ENCODE assay signal across 31 cellular contexts in genomic region chr20:33434434-33434833, GRCh38. TPM values are rescaled to one million over a fixed set of nuclear protein-coding genes. Genes with fewer than 3 reads are reported as not detected.
A peak's percentile ranks its signal among the peaks of the same experiment; 100 is the strongest.
DNase-seq lines count a peak whose midpoint lies in the region; ATAC-seq and TF ChIP-seq lines count a peak whose summit lies in the region.
"Had no signal": no experiment of that assay in that cellular context is flagged by ENCODE, and none has a peak within 500 bp of the region (broad histone marks: within the 10 kb centered on the region; RNA-seq: fewer than 3 reads in every experiment).

No MANE protein-coding gene starts in this region.

- ATAC-seq in Right ventricle myocardium superior (ENCODE audit: poor library complexity) = no peak
- ATAC-seq in CD8-positive, alpha-beta T cell = no peak
- ATAC-seq: activated CD8-positive, alpha-beta T cell treated with anti-CD3 and anti-CD28 coated beads for 36 hours; body of pancreas; effector memory CD8-positive, alpha-beta T cell; gastroesophageal sphincter; GM23338 had no signal

- intact Hi-C loops in Right ventricle myocardium superior (cut with DNase I) (no loop called here), dorsolateral prefrontal cortex (cut with DNase I) (no loop called here), tibial artery (cut with DNase I; ENCODE audit: low total_unique reads) (no loop called here), spleen (cut with DNase I; ENCODE audit: low total_unique reads) (no loop called here)
- intact Hi-C loops in CD8-positive, alpha-beta T cell (cut with DNase I, micrococcal nuclease) = no loop called here

- peaks cover 10% of the 10 kb centered on the region for H3K4me1 Mint-ChIP-seq in neural crest cell
- no peaks in the 10 kb centered on the region for H3K4me1 Mint-ChIP-seq in CD8-positive, alpha-beta T cell (ENCODE audit: low read depth)
- H3K4me1 Mint-ChIP-seq: GM23338, immature natural killer cell, naive B cell had no signal

- CTCF ChIA-PET in CD8-positive, alpha-beta T cell (lab: Charles Lee) = interaction anchor here (0.7 kb wide), 1 partner anchor 19 kb away, joined by 3 read pairs; no protein-coding TSS in a partner anchor

- peak overlapping the region; percentile 83 for H3K27ac ChIP-seq in cardiac muscle cell
- peak overlapping the region in 48 of 59 donors; percentile 0 to 84 (median 62) for H3K27ac ChIP-seq in dorsolateral prefrontal cortex
- peak overlapping the region; percentile 85 to 93 for H3K27ac ChIP-seq in tibial artery
- H3K27ac ChIP-seq in spleen = no peak overlapping the region
- H3K27ac ChIP-seq in CD8-positive, alpha-beta T cell (ENCODE audit: low read depth, low read length) = no peak overlapping the region
- H3K27ac ChIP-seq: KMS-11, left lung, SJSA1 had no signal

- H3K9me3 Mint-ChIP-seq in neural crest cell = peaks cover 2% of the 10 kb centered on the region
- no peaks in the 10 kb centered on the region for H3K9me3 Mint-ChIP-seq in CD8-positive, alpha-beta T cell
- H3K9me3 Mint-ChIP-seq: activated CD8-positive, alpha-beta T cell treated with anti-CD3 and anti-CD28 coated beads for 36 hours; effector memory CD8-positive, alpha-beta T cell; HFFc6; immature natural killer cell; naive B cell; stimulated activated naive CD8-positive, alpha-beta T cell treated with anti-CD3 and anti-CD28 coated beads, Interleukin-15, Interleukin-2, amounts not matched to agents 100 ng/mL and 50 ng/mL, for 24 hours; T-helper 1 cell treated with Interleukin-12 subunit alpha and Interleukin-12 subunit beta and Interleukin-4 antibody, amounts not matched to agents 30 μg/mL and 1 μg/mL, for 36 hours had no signal

- peak overlapping the region; percentile 28 for H3K27ac Mint-ChIP-seq in neural crest cell (ENCODE audit: unreplicated experiment)
- no peak overlapping the region for H3K27ac Mint-ChIP-seq in CD8-positive, alpha-beta T cell
- H3K27ac Mint-ChIP-seq: activated CD8-positive, alpha-beta T cell treated with anti-CD3 and anti-CD28 coated beads for 36 hours; effector memory CD8-positive, alpha-beta T cell; GM23338; HFFc6; immature natural killer cell; naive B cell; stimulated activated naive CD8-positive, alpha-beta T cell treated with anti-CD3 and anti-CD28 coated beads, Interleukin-15, Interleukin-2, amounts not matched to agents 100 ng/mL and 50 ng/mL, for 24 hours; T-helper 1 cell treated with Interleukin-12 subunit alpha and Interleukin-12 subunit beta and Interleukin-4 antibody, amounts not matched to agents 30 μg/mL and 1 μg/mL, for 36 hours had no signal

- no peak overlapping the region for H3K4me3 ChIP-seq in cardiac muscle cell
- H3K4me3 ChIP-seq in dorsolateral prefrontal cortex = no peak overlapping the region
- no peak overlapping the region for H3K4me3 ChIP-seq in tibial artery
- H3K4me3 ChIP-seq in spleen = no peak overlapping the region
- no peak overlapping the region for H3K4me3 ChIP-seq in CD8-positive, alpha-beta T cell (ENCODE audit: low read depth, low read length)
- H3K4me3 ChIP-seq: body of pancreas, gastroesophageal sphincter, GM23338, left lung, SJSA1, skin epidermis had no signal

- H3K27me3 Mint-ChIP-seq in neural crest cell (ENCODE audit: low read depth) = no peaks in the 10 kb centered on the region
- no peaks in the 10 kb centered on the region for H3K27me3 Mint-ChIP-seq in CD8-positive, alpha-beta T cell (ENCODE audit: low read depth)
- H3K27me3 Mint-ChIP-seq: activated CD8-positive, alpha-beta T cell treated with anti-CD3 and anti-CD28 coated beads for 36 hours; effector memory CD8-positive, alpha-beta T cell; naive B cell; stimulated activated naive CD8-positive, alpha-beta T cell treated with anti-CD3 and anti-CD28 coated beads, Interleukin-15, Interleukin-2, amounts not matched to agents 100 ng/mL and 50 ng/mL, for 24 hours had no signal

- H3K36me3 Mint-ChIP-seq in neural crest cell (ENCODE audit: low read depth) = peaks cover 4% of the 10 kb centered on the region
- peaks cover 9% of the 10 kb centered on the region for H3K36me3 Mint-ChIP-seq in CD8-positive, alpha-beta T cell
- H3K36me3 Mint-ChIP-seq: immature natural killer cell, naive B cell had no signal

- TF ChIP-seq CTCF in cardiac muscle cell (IDR thresholded peaks at IDR 0.05; ENCODE audit: low read depth, low read length) (no peak), dorsolateral prefrontal cortex (IDR thresholded peaks at IDR 0.05 in 54 of 56, conservative IDR thresholded peaks at IDR 0.05 in 2 of 56; ENCODE audit: low read depth in 1 of 56, partially characterized antibody in 56 of 56) (no peak), neural crest cell (conservative IDR thresholded peaks at IDR 0.05) (no peak), tibial artery (IDR thresholded peaks at IDR 0.05) (no peak), spleen (IDR thresholded peaks at IDR 0.05 in 8 of 11, conservative IDR thresholded peaks at IDR 0.05 in 3 of 11) (no peak)
- no peak for TF ChIP-seq CTCF in CD8-positive, alpha-beta T cell (IDR thresholded peaks at IDR 0.05)

- H3K4me1 ChIP-seq in cardiac muscle cell (ENCODE audit: low read depth) (peaks cover 24% of the 10 kb centered on the region), tibial artery (peaks cover 0 to 67% (median 28%) of the 10 kb centered on the region in 4 donors), spleen (no peaks in the 10 kb centered on the region)
- H3K4me1 ChIP-seq in CD8-positive, alpha-beta T cell (ENCODE audit: insufficient read depth, low read length) = no peaks in the 10 kb centered on the region
- H3K4me1 ChIP-seq: left lung, SJSA1 had no signal

- WGBS in spleen, 5 donors = 90 to 98% (median 93%) methylated on average over 5 of the region's 5 CpGs

- POLR2A ChIA-PET in CD8-positive, alpha-beta T cell (lab: Charles Lee) = no interaction called here

- H3K36me3 ChIP-seq in cardiac muscle cell = peaks cover 30% of the 10 kb centered on the region
- peaks cover 0 to 10% (median 9%) of the 10 kb centered on the region in 3 donors for H3K36me3 ChIP-seq in tibial artery
- peaks cover 0 to 6% (median 0%) of the 10 kb centered on the region in 6 donors for H3K36me3 ChIP-seq in spleen
- no peaks in the 10 kb centered on the region for H3K36me3 ChIP-seq in CD8-positive, alpha-beta T cell (ENCODE audit: insufficient read depth, low read length)
- H3K36me3 ChIP-seq: left lung had no signal

- H3K4me3 Mint-ChIP-seq in neural crest cell = no peak overlapping the region
- H3K4me3 Mint-ChIP-seq in CD8-positive, alpha-beta T cell = no peak overlapping the region
- H3K4me3 Mint-ChIP-seq: activated CD8-positive, alpha-beta T cell treated with anti-CD3 and anti-CD28 coated beads for 36 hours; effector memory CD8-positive, alpha-beta T cell; GM23338; HFFc6; immature natural killer cell; stimulated activated naive CD8-positive, alpha-beta T cell treated with anti-CD3 and anti-CD28 coated beads, Interleukin-15, Interleukin-2, amounts not matched to agents 100 ng/mL and 50 ng/mL, for 24 hours; T-helper 1 cell treated with Interleukin-12 subunit alpha and Interleukin-12 subunit beta and Interleukin-4 antibody, amounts not matched to agents 30 μg/mL and 1 μg/mL, for 36 hours had no signal

- H3K9me3 ChIP-seq in cardiac muscle cell (ENCODE audit: low read depth) (no peaks in the 10 kb centered on the region), tibial artery (no peaks in the 10 kb centered on the region), spleen (no peaks in the 10 kb centered on the region)
- no peaks in the 10 kb centered on the region for H3K9me3 ChIP-seq in CD8-positive, alpha-beta T cell (ENCODE audit: low read length)
- H3K9me3 ChIP-seq: body of pancreas, gastroesophageal sphincter, left lung, SJSA1 had no signal

- no peaks in the 10 kb centered on the region for H3K27me3 ChIP-seq in cardiac muscle cell
- no peaks in the 10 kb centered on the region for H3K27me3 ChIP-seq in dorsolateral prefrontal cortex
- no peaks in the 10 kb centered on the region for H3K27me3 ChIP-seq in tibial artery
- H3K27me3 ChIP-seq in spleen (replicated peaks in 1 of 7) = no peaks in the 10 kb centered on the region
- no peaks in the 10 kb centered on the region for H3K27me3 ChIP-seq in CD8-positive, alpha-beta T cell (ENCODE audit: insufficient read depth, low read length)
- H3K27me3 ChIP-seq: body of pancreas, gastroesophageal sphincter, left lung, SJSA1 had no signal

- DNase-seq in cardiac muscle cell (ENCODE audit: low read depth in 1 of 2, low spot score in 1 of 2) (no peak), Right ventricle myocardium superior (no peak), dorsolateral prefrontal cortex (no peak), neural crest cell (ENCODE audit: low read depth, low spot score) (no peak), tibial artery (no peak), spleen (no peak), DMS153 (lab: John Stamatoyannopoulos, UW) (no peak)
- DNase-seq in CD8-positive, alpha-beta T cell = no peak
- DNase-seq: 8988T; activated CD4-positive, CD25-positive, alpha-beta regulatory T cell treated with anti-CD3 and anti-CD28 coated beads, Interleukin-2, amount 50 U/mL, for 72 hours; activated CD8-positive, alpha-beta T cell treated with anti-CD3 and anti-CD28 coated beads for 36 hours; activated T-cell treated with anti-CD3 and anti-CD28 coated beads for 4 hours; body of pancreas; effector memory CD8-positive, alpha-beta T cell; EL; HFFc6; immature natural killer cell; left lung; MM.1S; naive B cell; NCI-H1417; NCI-H2081 treated with DMSO at 0.1 percent for 48 hours; NCI-H345; NCI-H748 treated with DMSO at 0.1 percent for 48 hours had no signal

- TF ChIP-seq POLR2A in spleen (IDR thresholded peaks at IDR 0.05) = no peak

RNA-seq across cellular contexts. Expression of gene SNTA1, which starts 9.1 kb away (rescaled TPM):
- total RNA-seq in cardiac muscle cell = 408 and 409 TPM in 2 replicates
- polyA plus RNA-seq in cardiac muscle cell = 329 and 393 TPM in 2 replicates
- total RNA-seq in Right ventricle myocardium superior = 215 TPM
- 100 to 1,000 TPM in 12 of 120 experiments, 10 to 100 TPM in 108; 35.4 to 180 (median 77.4) TPM for total RNA-seq in dorsolateral prefrontal cortex
- total RNA-seq in neural crest cell = 9.4 and 10.3 TPM in 2 replicates
- 1 to 10 TPM; 2.4 to 8.7 (median 3.9) TPM for total RNA-seq in spleen
- 1 to 10 TPM; 4.3 to 6.3 (median 5.9) TPM for polyA plus RNA-seq in spleen
- 1 to 10 TPM; 3.9 to 5.5 TPM for total RNA-seq in CD8-positive, alpha-beta T cell

RNA-seq across cellular contexts. Expression of gene CDK5RAP1, which starts 33.1 kb away (rescaled TPM):
- total RNA-seq in cardiac muscle cell = 24.1 and 37.9 TPM in 2 replicates
- 47.8 and 52.3 TPM in 2 replicates for polyA plus RNA-seq in cardiac muscle cell
- total RNA-seq in Right ventricle myocardium superior = 19.8 TPM
- total RNA-seq in dorsolateral prefrontal cortex = 10 to 100 TPM; 30.0 to 60.3 (median 42.9) TPM
- 56.3 and 58.7 TPM in 2 replicates for total RNA-seq in neural crest cell
- 10 to 100 TPM; 21.3 to 34.6 (median 33.2) TPM for total RNA-seq in spleen
- 10 to 100 TPM; 35.6 to 93.0 (median 60.9) TPM for polyA plus RNA-seq in spleen
- total RNA-seq in CD8-positive, alpha-beta T cell = 10 to 100 TPM; 60.7 to 69.9 TPM

RNA-seq across cellular contexts. Expression of gene CBFA2T2, which starts 55.5 kb away (rescaled TPM):
- total RNA-seq in cardiac muscle cell (28.1 and 53.1 TPM in 2 replicates), Right ventricle myocardium superior (9.1 TPM), dorsolateral prefrontal cortex (10 to 100 TPM; 30.2 to 61.1 (median 39.7) TPM), neural crest cell (36.5 and 37.9 TPM in 2 replicates), spleen (10 to 100 TPM; 17.0 to 25.4 (median 18.9) TPM)
- polyA plus RNA-seq in cardiac muscle cell (36.7 and 57.0 TPM in 2 replicates), spleen (1 to 10 TPM; 3.3 to 6.9 (median 4.8) TPM)
- total RNA-seq in CD8-positive, alpha-beta T cell = 10 to 100 TPM; 12.5 to 13.7 TPM

Comparison
In these comparisons a context has a peak if more than half of its experiments do, and no peak if none do; other contexts are left out.
1. H3K27ac ChIP-seq: peak in cardiac muscle cell (single experiment), dorsolateral prefrontal cortex (48 of 59) and tibial artery (2 of 2); none in spleen (0 of 8) and CD8-positive, alpha-beta T cell (single experiment).